8 cellular contexts compared by ENCODE assay signal in genomic region chr2:231613655-231614558, GRCh38. TPM values are rescaled to one million over a fixed set of nuclear protein-coding genes. Genes with fewer than 3 reads are reported as not detected.
DNase-seq lines count a peak whose midpoint lies in the region; ATAC-seq, FAIRE-seq and TF ChIP-seq lines count a peak whose summit lies in the region.

No MANE protein-coding gene starts in this region.

- H3K4me1 Mint-ChIP-seq in MCF 10A (ENCODE audit: insufficient read depth, unreplicated experiment) = peaks cover 43% of the 10 kb centered on the region

- peak; percentile 81; the same call in 1 of the 2 replicates for TF ChIP-seq POLR2A in GM12892 (IDR thresholded peaks at IDR 0.05; ENCODE audit: low read depth, low read length)

- peak overlapping the region; percentile 92 for H3K27ac Mint-ChIP-seq in MCF 10A (ENCODE audit: low read depth, unreplicated experiment)

- H3K9ac ChIP-seq in skeletal muscle tissue (ENCODE audit: low read depth in 1 of 3, low read length in 3 of 3) = peak overlapping the region; percentile 75 to 87 (median 81)

- intact Hi-C loops in MCF 10A (cut with micrococcal nuclease) = no loop called here

- peak; percentile 92 for DNase-seq in GM12892 (ENCODE audit: insufficient read length)
- DNase-seq in NCI-H1048 (lab: John Stamatoyannopoulos, UW) = peak; percentile 49
- peak; percentile 94 for DNase-seq in UCSD-AML1 (lab: John Stamatoyannopoulos, UW; ENCODE audit: unreplicated experiment)
- peak; percentile 86 for DNase-seq in MCF 10A (ENCODE audit: unreplicated experiment)
- peak; percentile 96 for DNase-seq in iPS-NIHi11 (ENCODE audit: low spot score)
- DNase-seq in NCI-H446 treated with DMSO at 0.1 percent for 48 hours (lab: John Stamatoyannopoulos, UW) = no peak

- FAIRE-seq in GM12892 (lab: Jason Lieb, UNC) = peak; percentile 97

- CTCF ChIA-PET in MCF 10A (lab: Yijun Ruan, JAX) = interaction anchor here (0.6 to 5.5 kb wide), 16 partner anchors 9 to 181 kb away, joined by 3 to 216 read pairs (median 5); no protein-coding TSS in a partner anchor

- ATAC-seq in HG02571 (IDR thresholded peaks at IDR 0.05; ENCODE audit: unreplicated experiment) = peak; percentile 66

- no TSS peak for BruUV-seq in MCF 10A (replicated peaks; lab: Mats Ljungman, UMichigan)

- peaks cover 29 to 40% (median 37%) of the 10 kb centered on the region in 3 donors for H3K4me1 ChIP-seq in skeletal muscle tissue (ENCODE audit: control insufficient read depth in 3 of 3, insufficient read depth in 3 of 3, low read length in 3 of 3)

- H3K9me3 ChIP-seq in skeletal muscle tissue (ENCODE audit: control insufficient read depth in 3 of 3, low read length in 3 of 3) = no peaks in the 10 kb centered on the region

- no peaks in the 10 kb centered on the region for H3K27me3 ChIP-seq in skeletal muscle tissue (ENCODE audit: control insufficient read depth in 3 of 3, insufficient read depth in 3 of 3, low read length in 3 of 3)

- POLR2A ChIA-PET in MCF 10A (lab: Yijun Ruan, JAX) = interaction anchor here (0.6 to 4.7 kb wide), 17 partner anchors 10 to 936 kb away, joined by 3 to 73 read pairs (median 4); partner anchors contain the start of genes COPS7B, NCL and PTMA

- H3K27me3 Mint-ChIP-seq in MCF 10A (ENCODE audit: insufficient read depth, unreplicated experiment) = no peaks in the 10 kb centered on the region

- peak overlapping the region; percentile 56 to 76 (median 71) for H3K4me3 ChIP-seq in skeletal muscle tissue (ENCODE audit: low read length in 3 of 3)

- TF ChIP-seq CTCF in MCF 10A (IDR thresholded peaks at IDR 0.05; ENCODE audit: unreplicated experiment) = no peak

- H3K4me3 Mint-ChIP-seq in MCF 10A (ENCODE audit: unreplicated experiment) = peak overlapping the region; percentile 71

- H3K27ac ChIP-seq in skeletal muscle tissue (ENCODE audit: low read depth, low read length) = peak overlapping the region; percentile 96

- H3K36me3 ChIP-seq in skeletal muscle tissue (ENCODE audit: control insufficient read depth in 3 of 3, insufficient read depth in 3 of 3, low read length in 3 of 3) = no peaks in the 10 kb centered on the region

- H3K9me3 Mint-ChIP-seq in MCF 10A (ENCODE audit: unreplicated experiment) = no peaks in the 10 kb centered on the region

- H3K36me3 Mint-ChIP-seq in MCF 10A (ENCODE audit: insufficient read depth, unreplicated experiment) = peaks cover 6% of the 10 kb centered on the region

RNA-seq across cellular contexts. Expression of gene TEX44, which starts 21.2 kb away (rescaled TPM):
- not detected for polyA plus RNA-seq in GM12892 (2012; ENCODE audit: missing spikeins)
- not detected in 2 replicates for total RNA-seq in MCF 10A (2022)
- not detected for total RNA-seq in skeletal muscle tissue
